ENCODE assay signal across 1 cellular context in genomic region chr1:150364231-150365003, GRCh38.
TF ChIP-seq lines count a peak whose summit lies in the region.

No MANE protein-coding gene starts in this region.

TF ChIP-seq in WTC11, 78 proteins besides CTCF, POLR2A, EP300 and RAD21 (continued from another document):
- TF ChIP-seq ARID4B (CRISPR knock-in tag; IDR thresholded peaks at IDR 0.05; ENCODE audit: borderline replicate concordance) (peak; percentile 17; the same call in 1 of the 2 replicates), FOXK1 (CRISPR knock-in tag; IDR thresholded peaks at IDR 0.05) (0 out of 2 replicates have a peak, but pooled peaks have one; percentile 22)
- TF ChIP-seq, protein P1, sequence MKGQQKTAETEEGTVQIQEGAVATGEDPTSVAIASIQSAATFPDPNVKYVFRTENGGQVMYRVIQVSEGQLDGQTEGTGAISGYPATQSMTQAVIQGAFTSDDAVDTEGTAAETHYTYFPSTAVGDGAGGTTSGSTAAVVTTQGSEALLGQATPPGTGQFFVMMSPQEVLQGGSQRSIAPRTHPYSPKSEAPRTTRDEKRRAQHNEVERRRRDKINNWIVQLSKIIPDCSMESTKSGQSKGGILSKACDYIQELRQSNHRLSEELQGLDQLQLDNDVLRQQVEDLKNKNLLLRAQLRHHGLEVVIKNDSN (CRISPR knock-in tag; IDR thresholded peaks at IDR 0.05): no peak
TF ChIP-seq in WTC11: peak in this region for 7.
